ENCODE assay signal across 1 cellular context in the genomic region with DNA sequence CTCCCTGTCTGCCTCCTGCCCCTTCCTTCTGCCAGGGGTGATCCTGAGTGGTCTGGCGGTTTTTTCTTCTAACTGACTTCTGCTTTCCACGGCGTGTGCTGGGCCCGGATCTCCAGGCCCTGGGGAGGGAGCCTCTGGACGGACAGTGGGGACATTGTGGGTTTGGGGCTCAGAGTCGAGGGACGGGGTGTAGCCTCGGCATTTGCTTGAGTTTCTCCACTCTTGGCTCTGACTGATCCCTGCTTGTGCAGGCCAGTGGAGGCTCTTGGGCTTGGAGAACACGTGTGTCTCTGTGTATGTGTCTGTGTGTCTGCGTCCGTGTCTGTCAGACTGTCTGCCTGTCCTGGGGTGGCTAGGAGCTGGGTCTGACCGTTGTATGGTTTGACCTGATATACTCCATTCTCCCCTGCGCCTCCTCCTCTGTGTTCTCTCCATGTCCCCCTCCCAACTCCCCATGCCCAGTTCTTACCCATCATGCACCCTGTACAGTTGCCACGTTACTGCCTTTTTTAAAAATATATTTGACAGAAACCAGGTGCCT.
TF ChIP-seq lines count a peak whose summit lies in the region.

No MANE protein-coding gene starts in this region.

TF ChIP-seq in endothelial cell of umbilical vein, 7 proteins besides CTCF, POLR2A, EP300 and RAD21:
- TF ChIP-seq MYC (IDR thresholded peaks at IDR 0.05; ENCODE audit: low read depth, low read length) (no peak), POLR2AphosphoS5 (IDR thresholded peaks at IDR 0.05; ENCODE audit: insufficient read depth, low read depth, low read length) (no peak), JUN (IDR thresholded peaks at IDR 0.05; ENCODE audit: borderline replicate concordance, insufficient read depth, insufficient read length, low read depth) (no peak), EZH2 (IDR thresholded peaks at IDR 0.05; ENCODE audit: borderline replicate concordance, low read depth, low read length, severe bottlenecking) (no peak), FOS (IDR thresholded peaks at IDR 0.05; ENCODE audit: borderline replicate concordance, insufficient read depth, low read length) (no peak), GATA2 (IDR thresholded peaks at IDR 0.05; ENCODE audit: insufficient read depth, insufficient read length, low read depth, low read length) (no peak)
- TF ChIP-seq, protein P1, sequence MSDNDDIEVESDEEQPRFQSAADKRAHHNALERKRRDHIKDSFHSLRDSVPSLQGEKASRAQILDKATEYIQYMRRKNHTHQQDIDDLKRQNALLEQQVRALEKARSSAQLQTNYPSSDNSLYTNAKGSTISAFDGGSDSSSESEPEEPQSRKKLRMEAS (IDR thresholded peaks at IDR 0.05; ENCODE audit: insufficient read depth, insufficient read length): no peak
